In genomic region chr2:174697267-174697666, GRCh38 we compare ENCODE assay signal across 8 cellular contexts.
DNase-seq lines count a peak whose midpoint lies in the region; ATAC-seq and TF ChIP-seq lines count a peak whose summit lies in the region.

No MANE protein-coding gene starts in this region.

- H3K27me3 Mint-ChIP-seq in CD14-positive monocyte (ENCODE audit: low read depth in 3 of 3) (peaks cover 11 to 16% (median 15%) of the 10 kb centered on the region in 3 donors), memory B cell (peaks cover 1% of the 10 kb centered on the region)
- peaks cover 11 to 33% of the 10 kb centered on the region in 2 donors for H3K27me3 Mint-ChIP-seq in stimulated activated naive B cell treated with anti-CD40 and anti-IgM and Interleukin-4, amounts not matched to agents 10 μg/mL and 1 μg/mL and 100 μg/mL, for 72 hours

- peak; percentile 85 for TF ChIP-seq CTCF in CD14-positive monocyte (IDR thresholded peaks at IDR 0.05)

- DNase-seq in CD14-positive monocyte (ENCODE audit: low spot score) (peak; percentile 64), NCI-H345 (lab: John Stamatoyannopoulos, UW) (peak; percentile 58), dermis microvascular lymphatic vessel endothelial cell (ENCODE audit: low read depth in 2 of 2) (peak; percentile 46 to 63), memory B cell (ENCODE audit: low spot score in 2 of 2) (peak; percentile 32 to 51)
- DNase-seq in activated CD4-positive, alpha-beta T cell treated with anti-CD3 and anti-CD28 coated beads for 24 hours (ENCODE audit: low read depth in 2 of 2): peak; percentile 38 to 51
- peak; percentile 56 for DNase-seq in stimulated activated naive B cell treated with anti-CD40 and anti-IgM and Interleukin-4, amounts not matched to agents 10 μg/mL and 1 μg/mL and 100 μg/mL, for 72 hours

- no peak overlapping the region for H3K4me3 Mint-ChIP-seq in CD14-positive monocyte
- no peak overlapping the region for H3K4me3 Mint-ChIP-seq in memory B cell
- peak overlapping the region in 1 of 2 donors; percentile 28 for H3K4me3 Mint-ChIP-seq in stimulated activated naive B cell treated with anti-CD40 and anti-IgM and Interleukin-4, amounts not matched to agents 10 μg/mL and 1 μg/mL and 100 μg/mL, for 72 hours

- H3K9me3 Mint-ChIP-seq in CD14-positive monocyte (peaks cover 0 to 3% (median 2%) of the 10 kb centered on the region in 7 donors), memory B cell (no peaks in the 10 kb centered on the region)
- H3K9me3 Mint-ChIP-seq in stimulated activated naive B cell treated with anti-CD40 and anti-IgM and Interleukin-4, amounts not matched to agents 10 μg/mL and 1 μg/mL and 100 μg/mL, for 72 hours: no peaks in the 10 kb centered on the region

- H3K4me1 Mint-ChIP-seq in CD14-positive monocyte (peaks cover 2% of the 10 kb centered on the region), memory B cell (peaks cover 5% of the 10 kb centered on the region)
- H3K4me1 Mint-ChIP-seq in stimulated activated naive B cell treated with anti-CD40 and anti-IgM and Interleukin-4, amounts not matched to agents 10 μg/mL and 1 μg/mL and 100 μg/mL, for 72 hours: peaks cover 4 to 6% of the 10 kb centered on the region in 2 donors

- H3K36me3 Mint-ChIP-seq in CD14-positive monocyte (no peaks in the 10 kb centered on the region), memory B cell (no peaks in the 10 kb centered on the region)
- H3K36me3 Mint-ChIP-seq in stimulated activated naive B cell treated with anti-CD40 and anti-IgM and Interleukin-4, amounts not matched to agents 10 μg/mL and 1 μg/mL and 100 μg/mL, for 72 hours: no peaks in the 10 kb centered on the region

- ATAC-seq in GM18907 (IDR thresholded peaks at IDR 0.05; ENCODE audit: unreplicated experiment): peak; percentile 92
- peak; percentile 88 for ATAC-seq in HG03097 (IDR thresholded peaks at IDR 0.05; ENCODE audit: low FRiP score, unreplicated experiment)
- ATAC-seq in memory B cell (ENCODE audit: low read depth): peak; percentile 96
- peak; percentile 97 to 98 for ATAC-seq in stimulated activated naive B cell treated with anti-CD40 and anti-IgM and Interleukin-4, amounts not matched to agents 10 μg/mL and 1 μg/mL and 100 μg/mL, for 72 hours (replicated peaks)

- H3K27ac Mint-ChIP-seq in CD14-positive monocyte (no peak overlapping the region), memory B cell (no peak overlapping the region)
- H3K27ac Mint-ChIP-seq in stimulated activated naive B cell treated with anti-CD40 and anti-IgM and Interleukin-4, amounts not matched to agents 10 μg/mL and 1 μg/mL and 100 μg/mL, for 72 hours: no peak overlapping the region

- intact Hi-C loops in CD14-positive monocyte (cut with micrococcal nuclease): loop anchor here in 1 of 2 donors (10.0 kb wide), 1 partner anchor 232 kb away; no protein-coding TSS in a partner anchor

Comparison
In these comparisons a context has a peak if more than half of its experiments do, and no peak if none do; other contexts are left out.
1. Peak in every context shown above with its lines: DNase-seq and ATAC-seq.